Comparison of ENCODE assay signal across 1 cellular context in the genomic region with DNA sequence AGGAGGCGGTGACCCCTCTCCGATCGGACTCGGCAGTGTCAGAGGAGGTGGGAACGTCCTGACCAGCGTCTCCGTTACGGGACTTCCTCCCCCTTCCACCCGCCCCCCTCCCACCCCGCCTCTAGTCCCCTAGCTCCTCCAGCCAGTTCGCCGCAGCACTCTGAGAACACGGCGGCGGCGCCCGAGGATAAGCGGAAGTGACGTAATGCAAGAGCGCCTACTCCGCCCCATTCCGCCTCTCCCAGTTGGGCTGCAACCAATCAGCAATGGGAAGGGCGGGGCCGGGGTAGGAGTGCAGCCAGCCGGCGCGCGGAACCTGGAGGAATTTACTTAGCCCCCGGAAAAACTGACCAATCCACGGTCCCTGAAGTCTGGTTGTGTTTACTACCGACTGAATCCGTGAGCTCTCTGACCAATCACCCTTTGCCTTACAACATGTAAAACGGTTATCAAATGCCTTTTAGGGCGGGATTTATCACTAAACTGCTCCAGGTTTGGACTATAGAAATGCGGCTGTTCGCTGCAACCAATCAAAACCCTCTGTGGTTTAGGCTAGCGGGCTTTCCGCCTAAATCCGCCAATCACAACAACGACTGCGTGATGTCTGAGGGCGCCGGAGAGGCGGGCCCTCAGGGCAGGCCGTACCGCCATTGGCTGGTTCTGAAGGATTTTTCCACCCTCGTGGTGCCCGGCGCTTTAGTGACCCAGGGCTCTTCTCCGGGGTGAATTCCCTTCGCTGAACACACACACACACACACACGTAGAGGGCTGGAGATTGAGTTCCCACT.
TF ChIP-seq lines count a peak whose summit lies in the region.

A gene with protein sequence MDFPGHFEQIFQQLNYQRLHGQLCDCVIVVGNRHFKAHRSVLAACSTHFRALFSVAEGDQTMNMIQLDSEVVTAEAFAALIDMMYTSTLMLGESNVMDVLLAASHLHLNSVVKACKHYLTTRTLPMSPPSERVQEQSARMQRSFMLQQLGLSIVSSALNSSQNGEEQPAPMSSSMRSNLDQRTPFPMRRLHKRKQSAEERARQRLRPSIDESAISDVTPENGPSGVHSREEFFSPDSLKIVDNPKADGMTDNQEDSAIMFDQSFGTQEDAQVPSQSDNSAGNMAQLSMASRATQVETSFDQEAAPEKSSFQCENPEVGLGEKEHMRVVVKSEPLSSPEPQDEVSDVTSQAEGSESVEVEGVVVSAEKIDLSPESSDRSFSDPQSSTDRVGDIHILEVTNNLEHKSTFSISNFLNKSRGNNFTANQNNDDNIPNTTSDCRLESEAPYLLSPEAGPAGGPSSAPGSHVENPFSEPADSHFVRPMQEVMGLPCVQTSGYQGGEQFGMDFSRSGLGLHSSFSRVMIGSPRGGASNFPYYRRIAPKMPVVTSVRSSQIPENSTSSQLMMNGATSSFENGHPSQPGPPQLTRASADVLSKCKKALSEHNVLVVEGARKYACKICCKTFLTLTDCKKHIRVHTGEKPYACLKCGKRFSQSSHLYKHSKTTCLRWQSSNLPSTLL (minus strand): TSS at position 202 of the 788 bp plus-strand sequence. CDS start 22,899 bp downstream, outside the sequence.

TF ChIP-seq in GM12878, 131 proteins besides CTCF, POLR2A, EP300 and RAD21 (continued from another document and continues in another):
- TF ChIP-seq, protein P1, sequence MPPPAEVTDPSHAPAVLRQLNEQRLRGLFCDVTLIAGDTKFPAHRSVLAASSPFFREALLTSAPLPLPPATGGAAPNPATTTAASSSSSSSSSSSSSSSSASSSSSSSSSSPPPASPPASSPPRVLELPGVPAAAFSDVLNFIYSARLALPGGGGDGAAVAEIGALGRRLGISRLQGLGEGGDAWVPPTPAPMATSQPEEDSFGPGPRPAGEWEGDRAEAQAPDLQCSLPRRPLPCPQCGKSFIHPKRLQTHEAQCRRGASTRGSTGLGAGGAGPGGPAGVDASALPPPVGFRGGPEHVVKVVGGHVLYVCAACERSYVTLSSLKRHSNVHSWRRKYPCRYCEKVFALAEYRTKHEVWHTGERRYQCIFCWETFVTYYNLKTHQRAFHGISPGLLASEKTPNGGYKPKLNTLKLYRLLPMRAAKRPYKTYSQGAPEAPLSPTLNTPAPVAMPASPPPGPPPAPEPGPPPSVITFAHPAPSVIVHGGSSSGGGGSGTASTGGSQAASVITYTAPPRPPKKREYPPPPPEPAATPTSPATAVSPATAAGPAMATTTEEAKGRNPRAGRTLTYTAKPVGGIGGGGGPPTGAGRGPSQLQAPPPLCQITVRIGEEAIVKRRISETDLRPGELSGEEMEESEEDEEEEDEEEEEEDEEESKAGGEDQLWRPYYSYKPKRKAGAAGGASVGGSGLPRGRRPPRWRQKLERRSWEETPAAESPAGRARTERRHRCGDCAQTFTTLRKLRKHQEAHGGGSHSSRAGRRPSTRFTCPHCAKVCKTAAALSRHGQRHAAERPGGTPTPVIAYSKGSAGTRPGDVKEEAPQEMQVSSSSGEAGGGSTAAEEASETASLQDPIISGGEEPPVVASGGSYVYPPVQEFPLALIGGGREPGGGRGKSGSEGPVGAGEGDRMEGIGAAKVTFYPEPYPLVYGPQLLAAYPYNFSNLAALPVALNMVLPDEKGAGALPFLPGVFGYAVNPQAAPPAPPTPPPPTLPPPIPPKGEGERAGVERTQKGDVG (CRISPR knock-in tag; IDR thresholded peaks at IDR 0.05): no peak
- TF ChIP-seq SREBF1 (IDR thresholded peaks at IDR 0.05; ENCODE audit: low read length) (0 out of 2 replicates have a peak, but pooled peaks have one; percentile 26), ASH2L (IDR thresholded peaks at IDR 0.05; ENCODE audit: borderline replicate concordance, low read depth) (no peak), POLR2AphosphoS5 (IDR thresholded peaks at IDR 0.05; ENCODE audit: low read length) (peak; percentile 81; the same call in 1 of the 2 replicates), FOXK2 (IDR thresholded peaks at IDR 0.05) (no peak), NFYA (IDR thresholded peaks at IDR 0.05; ENCODE audit: borderline replicate concordance, low read depth, low read length) (peak; percentile 90; the same call in 1 of the 2 replicates), TAF1 (IDR thresholded peaks at IDR 0.05; ENCODE audit: borderline replicate concordance, low read depth, low read length) (0 out of 2 replicates have a peak, but pooled peaks have one; percentile 40), NFXL1 (IDR thresholded peaks at IDR 0.05; ENCODE audit: borderline replicate concordance) (no peak), RUNX3 (IDR thresholded peaks at IDR 0.05; ENCODE audit: low read length) (peak; percentile 93), ZNF384 (IDR thresholded peaks at IDR 0.05; ENCODE audit: borderline replicate concordance, low read depth, low read length) (no peak), HDAC6 (IDR thresholded peaks at IDR 0.05; ENCODE audit: unreplicated experiment) (no peak), KLF5 (IDR thresholded peaks at IDR 0.05; ENCODE audit: partially characterized antibody) (no peak), FOXM1 (IDR thresholded peaks at IDR 0.05; ENCODE audit: low read depth, low read length) (peak; percentile 79), CREB1 (IDR thresholded peaks at IDR 0.05; ENCODE audit: low read depth) (peak; percentile 89), SPI1 (IDR thresholded peaks at IDR 0.05; ENCODE audit: borderline replicate concordance, insufficient read depth, low read depth, low read length) (peak; percentile 57; the same call in 1 of the 2 replicates), JUND (IDR thresholded peaks at IDR 0.05; ENCODE audit: low read depth, low read length) (peak; percentile 48; the same call in 1 of the 2 replicates)
- TF ChIP-seq, protein P2, sequence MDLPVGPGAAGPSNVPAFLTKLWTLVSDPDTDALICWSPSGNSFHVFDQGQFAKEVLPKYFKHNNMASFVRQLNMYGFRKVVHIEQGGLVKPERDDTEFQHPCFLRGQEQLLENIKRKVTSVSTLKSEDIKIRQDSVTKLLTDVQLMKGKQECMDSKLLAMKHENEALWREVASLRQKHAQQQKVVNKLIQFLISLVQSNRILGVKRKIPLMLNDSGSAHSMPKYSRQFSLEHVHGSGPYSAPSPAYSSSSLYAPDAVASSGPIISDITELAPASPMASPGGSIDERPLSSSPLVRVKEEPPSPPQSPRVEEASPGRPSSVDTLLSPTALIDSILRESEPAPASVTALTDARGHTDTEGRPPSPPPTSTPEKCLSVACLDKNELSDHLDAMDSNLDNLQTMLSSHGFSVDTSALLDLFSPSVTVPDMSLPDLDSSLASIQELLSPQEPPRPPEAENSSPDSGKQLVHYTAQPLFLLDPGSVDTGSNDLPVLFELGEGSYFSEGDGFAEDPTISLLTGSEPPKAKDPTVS (IDR thresholded peaks at IDR 0.05; ENCODE audit: low read depth, low read length): no peak
- TF ChIP-seq, protein P3, sequence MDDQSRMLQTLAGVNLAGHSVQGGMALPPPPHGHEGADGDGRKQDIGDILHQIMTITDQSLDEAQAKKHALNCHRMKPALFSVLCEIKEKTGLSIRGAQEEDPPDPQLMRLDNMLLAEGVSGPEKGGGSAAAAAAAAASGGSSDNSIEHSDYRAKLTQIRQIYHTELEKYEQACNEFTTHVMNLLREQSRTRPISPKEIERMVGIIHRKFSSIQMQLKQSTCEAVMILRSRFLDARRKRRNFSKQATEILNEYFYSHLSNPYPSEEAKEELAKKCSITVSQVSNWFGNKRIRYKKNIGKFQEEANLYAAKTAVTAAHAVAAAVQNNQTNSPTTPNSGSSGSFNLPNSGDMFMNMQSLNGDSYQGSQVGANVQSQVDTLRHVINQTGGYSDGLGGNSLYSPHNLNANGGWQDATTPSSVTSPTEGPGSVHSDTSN (IDR thresholded peaks at IDR 0.05; ENCODE audit: insufficient replicate concordance, low read depth, low read length): no peak
- TF ChIP-seq, protein P4, sequence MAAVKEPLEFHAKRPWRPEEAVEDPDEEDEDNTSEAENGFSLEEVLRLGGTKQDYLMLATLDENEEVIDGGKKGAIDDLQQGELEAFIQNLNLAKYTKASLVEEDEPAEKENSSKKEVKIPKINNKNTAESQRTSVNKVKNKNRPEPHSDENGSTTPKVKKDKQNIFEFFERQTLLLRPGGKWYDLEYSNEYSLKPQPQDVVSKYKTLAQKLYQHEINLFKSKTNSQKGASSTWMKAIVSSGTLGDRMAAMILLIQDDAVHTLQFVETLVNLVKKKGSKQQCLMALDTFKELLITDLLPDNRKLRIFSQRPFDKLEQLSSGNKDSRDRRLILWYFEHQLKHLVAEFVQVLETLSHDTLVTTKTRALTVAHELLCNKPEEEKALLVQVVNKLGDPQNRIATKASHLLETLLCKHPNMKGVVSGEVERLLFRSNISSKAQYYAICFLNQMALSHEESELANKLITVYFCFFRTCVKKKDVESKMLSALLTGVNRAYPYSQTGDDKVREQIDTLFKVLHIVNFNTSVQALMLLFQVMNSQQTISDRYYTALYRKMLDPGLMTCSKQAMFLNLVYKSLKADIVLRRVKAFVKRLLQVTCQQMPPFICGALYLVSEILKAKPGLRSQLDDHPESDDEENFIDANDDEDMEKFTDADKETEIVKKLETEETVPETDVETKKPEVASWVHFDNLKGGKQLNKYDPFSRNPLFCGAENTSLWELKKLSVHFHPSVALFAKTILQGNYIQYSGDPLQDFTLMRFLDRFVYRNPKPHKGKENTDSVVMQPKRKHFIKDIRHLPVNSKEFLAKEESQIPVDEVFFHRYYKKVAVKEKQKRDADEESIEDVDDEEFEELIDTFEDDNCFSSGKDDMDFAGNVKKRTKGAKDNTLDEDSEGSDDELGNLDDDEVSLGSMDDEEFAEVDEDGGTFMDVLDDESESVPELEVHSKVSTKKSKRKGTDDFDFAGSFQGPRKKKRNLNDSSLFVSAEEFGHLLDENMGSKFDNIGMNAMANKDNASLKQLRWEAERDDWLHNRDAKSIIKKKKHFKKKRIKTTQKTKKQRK (IDR thresholded peaks at IDR 0.05; ENCODE audit: low read depth, low read length): peak; percentile 89
- TF ChIP-seq, protein P5, sequence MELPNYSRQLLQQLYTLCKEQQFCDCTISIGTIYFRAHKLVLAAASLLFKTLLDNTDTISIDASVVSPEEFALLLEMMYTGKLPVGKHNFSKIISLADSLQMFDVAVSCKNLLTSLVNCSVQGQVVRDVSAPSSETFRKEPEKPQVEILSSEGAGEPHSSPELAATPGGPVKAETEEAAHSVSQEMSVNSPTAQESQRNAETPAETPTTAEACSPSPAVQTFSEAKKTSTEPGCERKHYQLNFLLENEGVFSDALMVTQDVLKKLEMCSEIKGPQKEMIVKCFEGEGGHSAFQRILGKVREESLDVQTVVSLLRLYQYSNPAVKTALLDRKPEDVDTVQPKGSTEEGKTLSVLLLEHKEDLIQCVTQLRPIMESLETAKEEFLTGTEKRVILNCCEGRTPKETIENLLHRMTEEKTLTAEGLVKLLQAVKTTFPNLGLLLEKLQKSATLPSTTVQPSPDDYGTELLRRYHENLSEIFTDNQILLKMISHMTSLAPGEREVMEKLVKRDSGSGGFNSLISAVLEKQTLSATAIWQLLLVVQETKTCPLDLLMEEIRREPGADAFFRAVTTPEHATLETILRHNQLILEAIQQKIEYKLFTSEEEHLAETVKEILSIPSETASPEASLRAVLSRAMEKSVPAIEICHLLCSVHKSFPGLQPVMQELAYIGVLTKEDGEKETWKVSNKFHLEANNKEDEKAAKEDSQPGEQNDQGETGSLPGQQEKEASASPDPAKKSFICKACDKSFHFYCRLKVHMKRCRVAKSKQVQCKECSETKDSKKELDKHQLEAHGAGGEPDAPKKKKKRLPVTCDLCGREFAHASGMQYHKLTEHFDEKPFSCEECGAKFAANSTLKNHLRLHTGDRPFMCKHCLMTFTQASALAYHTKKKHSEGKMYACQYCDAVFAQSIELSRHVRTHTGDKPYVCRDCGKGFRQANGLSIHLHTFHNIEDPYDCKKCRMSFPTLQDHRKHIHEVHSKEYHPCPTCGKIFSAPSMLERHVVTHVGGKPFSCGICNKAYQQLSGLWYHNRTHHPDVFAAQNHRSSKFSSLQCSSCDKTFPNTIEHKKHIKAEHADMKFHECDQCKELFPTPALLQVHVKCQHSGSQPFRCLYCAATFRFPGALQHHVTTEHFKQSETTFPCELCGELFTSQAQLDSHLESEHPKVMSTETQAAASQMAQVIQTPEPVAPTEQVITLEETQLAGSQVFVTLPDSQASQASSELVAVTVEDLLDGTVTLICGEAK (IDR thresholded peaks at IDR 0.05; ENCODE audit: borderline replicate concordance): peak; percentile 87
- TF ChIP-seq, protein P6, sequence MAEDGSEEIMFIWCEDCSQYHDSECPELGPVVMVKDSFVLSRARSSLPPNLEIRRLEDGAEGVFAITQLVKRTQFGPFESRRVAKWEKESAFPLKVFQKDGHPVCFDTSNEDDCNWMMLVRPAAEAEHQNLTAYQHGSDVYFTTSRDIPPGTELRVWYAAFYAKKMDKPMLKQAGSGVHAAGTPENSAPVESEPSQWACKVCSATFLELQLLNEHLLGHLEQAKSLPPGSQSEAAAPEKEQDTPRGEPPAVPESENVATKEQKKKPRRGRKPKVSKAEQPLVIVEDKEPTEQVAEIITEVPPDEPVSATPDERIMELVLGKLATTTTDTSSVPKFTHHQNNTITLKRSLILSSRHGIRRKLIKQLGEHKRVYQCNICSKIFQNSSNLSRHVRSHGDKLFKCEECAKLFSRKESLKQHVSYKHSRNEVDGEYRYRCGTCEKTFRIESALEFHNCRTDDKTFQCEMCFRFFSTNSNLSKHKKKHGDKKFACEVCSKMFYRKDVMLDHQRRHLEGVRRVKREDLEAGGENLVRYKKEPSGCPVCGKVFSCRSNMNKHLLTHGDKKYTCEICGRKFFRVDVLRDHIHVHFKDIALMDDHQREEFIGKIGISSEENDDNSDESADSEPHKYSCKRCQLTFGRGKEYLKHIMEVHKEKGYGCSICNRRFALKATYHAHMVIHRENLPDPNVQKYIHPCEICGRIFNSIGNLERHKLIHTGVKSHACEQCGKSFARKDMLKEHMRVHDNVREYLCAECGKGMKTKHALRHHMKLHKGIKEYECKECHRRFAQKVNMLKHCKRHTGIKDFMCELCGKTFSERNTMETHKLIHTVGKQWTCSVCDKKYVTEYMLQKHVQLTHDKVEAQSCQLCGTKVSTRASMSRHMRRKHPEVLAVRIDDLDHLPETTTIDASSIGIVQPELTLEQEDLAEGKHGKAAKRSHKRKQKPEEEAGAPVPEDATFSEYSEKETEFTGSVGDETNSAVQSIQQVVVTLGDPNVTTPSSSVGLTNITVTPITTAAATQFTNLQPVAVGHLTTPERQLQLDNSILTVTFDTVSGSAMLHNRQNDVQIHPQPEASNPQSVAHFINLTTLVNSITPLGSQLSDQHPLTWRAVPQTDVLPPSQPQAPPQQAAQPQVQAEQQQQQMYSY (CRISPR knock-in tag; IDR thresholded peaks at IDR 0.05): no peak
- TF ChIP-seq, protein P7, sequence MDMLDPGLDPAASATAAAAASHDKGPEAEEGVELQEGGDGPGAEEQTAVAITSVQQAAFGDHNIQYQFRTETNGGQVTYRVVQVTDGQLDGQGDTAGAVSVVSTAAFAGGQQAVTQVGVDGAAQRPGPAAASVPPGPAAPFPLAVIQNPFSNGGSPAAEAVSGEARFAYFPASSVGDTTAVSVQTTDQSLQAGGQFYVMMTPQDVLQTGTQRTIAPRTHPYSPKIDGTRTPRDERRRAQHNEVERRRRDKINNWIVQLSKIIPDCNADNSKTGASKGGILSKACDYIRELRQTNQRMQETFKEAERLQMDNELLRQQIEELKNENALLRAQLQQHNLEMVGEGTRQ (IDR thresholded peaks at IDR 0.05; ENCODE audit: borderline replicate concordance, low read depth, low read length): peak; percentile 17; the same call in 1 of the 2 replicates
